ENCODE assay signal across 1 cellular context in the genomic region with DNA sequence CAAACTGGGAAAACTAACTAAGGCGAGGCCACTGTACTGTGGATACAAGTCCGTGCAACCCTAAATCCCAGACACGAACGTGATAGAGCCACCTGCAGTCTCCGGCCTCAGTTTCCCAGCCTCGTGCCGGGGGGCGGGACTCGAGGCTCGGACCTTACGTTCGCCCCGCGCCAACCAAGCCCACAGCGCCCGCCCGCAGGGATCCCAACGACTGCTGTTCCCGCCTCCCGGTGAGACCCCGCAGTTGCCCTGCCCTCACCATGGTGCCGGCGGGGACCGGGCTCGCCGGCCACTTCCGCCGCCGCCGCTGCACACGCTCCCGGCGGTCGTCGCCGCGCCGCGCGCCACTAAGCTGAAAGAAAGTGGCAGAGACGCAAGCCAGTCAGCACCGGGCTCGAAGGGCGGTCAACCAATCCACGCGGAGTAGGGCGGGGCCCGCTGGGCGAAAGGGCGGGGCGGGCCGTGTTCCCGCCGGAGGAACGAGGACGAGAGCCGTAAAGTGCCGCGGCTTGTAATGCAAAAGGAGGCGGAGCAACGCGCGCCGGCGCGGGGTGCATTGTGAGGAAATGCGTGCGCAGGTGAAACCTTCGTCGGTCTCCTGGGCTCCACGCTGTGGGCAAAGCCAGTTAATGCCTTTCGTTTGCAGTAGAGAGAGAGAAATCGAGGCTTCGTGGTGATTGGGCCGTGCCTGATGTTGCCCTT.
TF ChIP-seq lines count a peak whose summit lies in the region.

Gene LSM4, minus strand, starts transcription at position 318 of the 702 bp plus-strand sequence. Its CDS starts 56 bp downstream, at position 262.

TF ChIP-seq in HepG2, 621 proteins besides CTCF, POLR2A, EP300 and RAD21 (continued from another document and continues in another):
- peak; percentile 68; the same call in 1 of the 2 replicates for TF ChIP-seq ZFP90 (CRISPR knock-in tag; IDR thresholded peaks at IDR 0.05; ENCODE audit: borderline replicate concordance)
- TF ChIP-seq ZBTB26 (CRISPR knock-in tag; IDR thresholded peaks at IDR 0.05; ENCODE audit: borderline replicate concordance), result peak; percentile 50; the same call in 1 of the 2 replicates
- no peak for TF ChIP-seq ZMAT5 (CRISPR knock-in tag; IDR thresholded peaks at IDR 0.05; ENCODE audit: borderline replicate concordance, low read depth)
- no peak for TF ChIP-seq ZFP41 (CRISPR knock-in tag; IDR thresholded peaks at IDR 0.05; ENCODE audit: borderline replicate concordance)
- no peak for TF ChIP-seq PRPF4 (IDR thresholded peaks at IDR 0.05; ENCODE audit: low read depth, low read length, poor library complexity, severe bottlenecking)
- TF ChIP-seq MEF2D (CRISPR knock-in tag; IDR thresholded peaks at IDR 0.05), result no peak
- TF ChIP-seq AFF4 (CRISPR knock-in tag; IDR thresholded peaks at IDR 0.05), result no peak
- peak; percentile 41; the same call in 1 of the 2 replicates for TF ChIP-seq NR0B2 (CRISPR knock-in tag; IDR thresholded peaks at IDR 0.05)
- TF ChIP-seq, protein P1, sequence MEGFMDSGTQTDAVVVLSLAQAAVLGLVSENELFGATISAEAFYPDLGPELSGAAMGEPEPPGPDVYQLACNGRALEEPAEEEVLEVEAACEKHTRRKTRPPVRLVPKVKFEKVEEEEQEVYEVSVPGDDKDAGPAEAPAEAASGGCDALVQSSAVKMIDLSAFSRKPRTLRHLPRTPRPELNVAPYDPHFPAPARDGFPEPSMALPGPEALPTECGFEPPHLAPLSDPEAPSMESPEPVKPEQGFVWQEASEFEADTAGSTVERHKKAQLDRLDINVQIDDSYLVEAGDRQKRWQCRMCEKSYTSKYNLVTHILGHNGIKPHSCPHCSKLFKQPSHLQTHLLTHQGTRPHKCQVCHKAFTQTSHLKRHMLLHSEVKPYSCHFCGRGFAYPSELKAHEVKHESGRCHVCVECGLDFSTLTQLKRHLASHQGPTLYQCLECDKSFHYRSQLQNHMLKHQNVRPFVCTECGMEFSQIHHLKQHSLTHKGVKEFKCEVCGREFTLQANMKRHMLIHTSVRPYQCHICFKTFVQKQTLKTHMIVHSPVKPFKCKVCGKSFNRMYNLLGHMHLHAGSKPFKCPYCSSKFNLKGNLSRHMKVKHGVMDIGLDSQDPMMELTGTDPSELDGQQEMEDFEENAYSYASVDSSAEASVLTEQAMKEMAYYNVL (CRISPR knock-in tag; IDR thresholded peaks at IDR 0.05; ENCODE audit: borderline replicate concordance), result no peak
- TF ChIP-seq NR3C1 (CRISPR knock-in tag; IDR thresholded peaks at IDR 0.05), result no peak
- TF ChIP-seq ZNF20 (CRISPR knock-in tag; IDR thresholded peaks at IDR 0.05), result no peak
- peak; percentile 71; the same call in 1 of the 2 replicates for TF ChIP-seq ZNF790 (CRISPR knock-in tag; IDR thresholded peaks at IDR 0.05; ENCODE audit: borderline replicate concordance)
- TF ChIP-seq, protein P2, sequence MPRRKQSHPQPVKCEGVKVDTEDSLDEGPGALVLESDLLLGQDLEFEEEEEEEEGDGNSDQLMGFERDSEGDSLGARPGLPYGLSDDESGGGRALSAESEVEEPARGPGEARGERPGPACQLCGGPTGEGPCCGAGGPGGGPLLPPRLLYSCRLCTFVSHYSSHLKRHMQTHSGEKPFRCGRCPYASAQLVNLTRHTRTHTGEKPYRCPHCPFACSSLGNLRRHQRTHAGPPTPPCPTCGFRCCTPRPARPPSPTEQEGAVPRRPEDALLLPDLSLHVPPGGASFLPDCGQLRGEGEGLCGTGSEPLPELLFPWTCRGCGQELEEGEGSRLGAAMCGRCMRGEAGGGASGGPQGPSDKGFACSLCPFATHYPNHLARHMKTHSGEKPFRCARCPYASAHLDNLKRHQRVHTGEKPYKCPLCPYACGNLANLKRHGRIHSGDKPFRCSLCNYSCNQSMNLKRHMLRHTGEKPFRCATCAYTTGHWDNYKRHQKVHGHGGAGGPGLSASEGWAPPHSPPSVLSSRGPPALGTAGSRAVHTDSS (CRISPR knock-in tag; conservative IDR thresholded peaks at IDR 0.05), result no peak
- TF ChIP-seq RXRA (CRISPR knock-in tag; IDR thresholded peaks at IDR 0.05), result 0 out of 2 replicates have a peak, but pooled peaks have one; percentile 42
- TF ChIP-seq, protein P3, sequence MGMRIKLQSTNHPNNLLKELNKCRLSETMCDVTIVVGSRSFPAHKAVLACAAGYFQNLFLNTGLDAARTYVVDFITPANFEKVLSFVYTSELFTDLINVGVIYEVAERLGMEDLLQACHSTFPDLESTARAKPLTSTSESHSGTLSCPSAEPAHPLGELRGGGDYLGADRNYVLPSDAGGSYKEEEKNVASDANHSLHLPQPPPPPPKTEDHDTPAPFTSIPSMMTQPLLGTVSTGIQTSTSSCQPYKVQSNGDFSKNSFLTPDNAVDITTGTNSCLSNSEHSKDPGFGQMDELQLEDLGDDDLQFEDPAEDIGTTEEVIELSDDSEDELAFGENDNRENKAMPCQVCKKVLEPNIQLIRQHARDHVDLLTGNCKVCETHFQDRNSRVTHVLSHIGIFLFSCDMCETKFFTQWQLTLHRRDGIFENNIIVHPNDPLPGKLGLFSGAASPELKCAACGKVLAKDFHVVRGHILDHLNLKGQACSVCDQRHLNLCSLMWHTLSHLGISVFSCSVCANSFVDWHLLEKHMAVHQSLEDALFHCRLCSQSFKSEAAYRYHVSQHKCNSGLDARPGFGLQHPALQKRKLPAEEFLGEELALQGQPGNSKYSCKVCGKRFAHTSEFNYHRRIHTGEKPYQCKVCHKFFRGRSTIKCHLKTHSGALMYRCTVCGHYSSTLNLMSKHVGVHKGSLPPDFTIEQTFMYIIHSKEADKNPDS (CRISPR knock-in tag; IDR thresholded peaks at IDR 0.05), result no peak
- no peak; the same call in 1 of the 2 replicates for TF ChIP-seq ZNF546 (CRISPR knock-in tag; conservative IDR thresholded peaks at IDR 0.05)
- TF ChIP-seq PHF8 (CRISPR knock-in tag; IDR thresholded peaks at IDR 0.05), result peak; percentile 70
- 0 out of 2 replicates have a peak, but pooled peaks have one; percentile 61 for TF ChIP-seq DNMT1 (CRISPR knock-in tag; IDR thresholded peaks at IDR 0.05)
- peak; percentile 41; the same call in 1 of the 2 replicates for TF ChIP-seq KLF9 (CRISPR knock-in tag; IDR thresholded peaks at IDR 0.05; ENCODE audit: low read depth)
- peak; percentile 43; the same call in 1 of the 2 replicates for TF ChIP-seq ZNF232 (CRISPR knock-in tag; IDR thresholded peaks at IDR 0.05; ENCODE audit: borderline replicate concordance)
- no peak for TF ChIP-seq LCORL (IDR thresholded peaks at IDR 0.05)
- TF ChIP-seq LCORL (CRISPR knock-in tag; IDR thresholded peaks at IDR 0.05), result no peak
- TF ChIP-seq ZNF781 (CRISPR knock-in tag; IDR thresholded peaks at IDR 0.05; ENCODE audit: borderline replicate concordance, not compliant biosample characterization), result no peak
- TF ChIP-seq ZNF598 (CRISPR knock-in tag; IDR thresholded peaks at IDR 0.05; ENCODE audit: borderline replicate concordance), result 0 out of 2 replicates have a peak, but pooled peaks have one; percentile 9
- no peak for TF ChIP-seq ZNF17 (CRISPR knock-in tag; IDR thresholded peaks at IDR 0.05)
- TF ChIP-seq DPF2 (CRISPR knock-in tag; IDR thresholded peaks at IDR 0.05; ENCODE audit: borderline replicate concordance, low read depth), result no peak
- TF ChIP-seq, protein P4, sequence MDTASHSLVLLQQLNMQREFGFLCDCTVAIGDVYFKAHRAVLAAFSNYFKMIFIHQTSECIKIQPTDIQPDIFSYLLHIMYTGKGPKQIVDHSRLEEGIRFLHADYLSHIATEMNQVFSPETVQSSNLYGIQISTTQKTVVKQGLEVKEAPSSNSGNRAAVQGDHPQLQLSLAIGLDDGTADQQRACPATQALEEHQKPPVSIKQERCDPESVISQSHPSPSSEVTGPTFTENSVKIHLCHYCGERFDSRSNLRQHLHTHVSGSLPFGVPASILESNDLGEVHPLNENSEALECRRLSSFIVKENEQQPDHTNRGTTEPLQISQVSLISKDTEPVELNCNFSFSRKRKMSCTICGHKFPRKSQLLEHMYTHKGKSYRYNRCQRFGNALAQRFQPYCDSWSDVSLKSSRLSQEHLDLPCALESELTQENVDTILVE (CRISPR knock-in tag; IDR thresholded peaks at IDR 0.05), result peak; percentile 85; the same call in 1 of the 2 replicates
- TF ChIP-seq DDIT3 (CRISPR knock-in tag; IDR thresholded peaks at IDR 0.05), result no peak
- TF ChIP-seq ZNF687 (CRISPR knock-in tag; IDR thresholded peaks at IDR 0.05), result peak; percentile 96
